Comparison of ENCODE assay signal across 8 cellular contexts in the genomic region with DNA sequence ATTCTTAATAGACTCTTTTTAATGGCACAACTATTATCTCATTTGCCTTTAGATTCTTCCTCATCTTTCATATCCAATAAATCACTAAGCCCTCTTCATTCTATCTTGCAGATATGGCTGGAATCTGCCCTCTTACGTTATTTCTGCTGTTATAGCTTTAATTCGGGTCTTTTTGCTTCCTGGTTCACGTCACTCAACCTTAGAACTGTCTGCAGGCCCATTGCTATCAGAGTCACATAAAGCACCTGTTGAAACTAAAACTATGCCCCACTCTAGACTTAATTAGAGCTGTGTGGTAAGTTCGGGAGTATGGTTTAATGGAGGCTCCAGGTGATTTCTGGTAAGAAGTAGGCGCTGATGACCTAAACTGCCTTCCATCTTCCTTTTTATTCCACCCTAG. TPM values are rescaled to one million over a fixed set of nuclear protein-coding genes. Genes with fewer than 3 reads are reported as not detected.
A peak's percentile ranks its signal among the peaks of the same experiment; 100 is the strongest.
DNase-seq lines count a peak whose midpoint lies in the region; ATAC-seq, FAIRE-seq and TF ChIP-seq lines count a peak whose summit lies in the region.

No MANE protein-coding gene starts in this region.

- no peaks in the 10 kb centered on the region; the same call in 1 of the 2 replicates for H3K36me3 ChIP-seq in WERI-Rb-1
- H3K36me3 ChIP-seq in thyroid gland, result no peaks in the 10 kb centered on the region

- DNase-seq in activated T-cell treated with anti-CD3 and anti-CD28 coated beads, Interleukin-2, amount 50 U/mL, for 24 hours, result no peak
- no peak for DNase-seq in activated T-cell treated with anti-CD3 and anti-CD28 coated beads, Interleukin-2, amount 50 U/mL, for 1 hour
- no peak for DNase-seq in WERI-Rb-1
- no peak for DNase-seq in immature natural killer cell
- no peak for DNase-seq in thyroid gland
- DNase-seq in foreskin melanocyte, result no peak
- DNase-seq in GM12892 (ENCODE audit: insufficient read length), result no peak

- peaks cover 14 to 20% of the 10 kb centered on the region in 2 donors for H3K4me1 ChIP-seq in thyroid gland

- intact Hi-C loops in thyroid gland (cut with DNase I), result no loop called here

- H3K27ac Mint-ChIP-seq in activated T-cell treated with anti-CD3 and anti-CD28 coated beads, Interleukin-2, amount 50 U/mL, for 24 hours, result peak overlapping the region; percentile 99
- peak overlapping the region in 5 of 6 donors; percentile 94 to 99 (median 98) for H3K27ac Mint-ChIP-seq in immature natural killer cell

- H3K9me3 ChIP-seq in WERI-Rb-1 (ENCODE audit: severe bottlenecking) (no peaks in the 10 kb centered on the region), thyroid gland (no peaks in the 10 kb centered on the region)

- H3K27me3 Mint-ChIP-seq in activated T-cell treated with anti-CD3 and anti-CD28 coated beads, Interleukin-2, amount 50 U/mL, for 24 hours, result no peaks in the 10 kb centered on the region
- peaks cover 3 to 11% (median 10%) of the 10 kb centered on the region in 3 donors for H3K27me3 Mint-ChIP-seq in immature natural killer cell (ENCODE audit: low read depth in 3 of 3)

- peaks cover 28% of the 10 kb centered on the region for H3K36me3 Mint-ChIP-seq in activated T-cell treated with anti-CD3 and anti-CD28 coated beads, Interleukin-2, amount 50 U/mL, for 24 hours (ENCODE audit: low read depth)
- peaks cover 0 to 5% (median 0%) of the 10 kb centered on the region in 3 donors for H3K36me3 Mint-ChIP-seq in immature natural killer cell

- FAIRE-seq in GM12892 (lab: Jason Lieb, UNC), result no peak

- H3K4me3 ChIP-seq in WERI-Rb-1 (ENCODE audit: low read depth, low read length), result peak overlapping the region; percentile 96
- H3K4me3 ChIP-seq in thyroid gland (replicated peaks in 1 of 3), result peak overlapping the region in 2 of 3 donors; percentile 50 to 95

- H3K27me3 ChIP-seq in WERI-Rb-1 (ENCODE audit: insufficient read depth, low read depth, severe bottlenecking) (no peaks in the 10 kb centered on the region), thyroid gland (no peaks in the 10 kb centered on the region)

- no peak for ATAC-seq in GM19035 (IDR thresholded peaks at IDR 0.05; ENCODE audit: unreplicated experiment)

- WGBS in thyroid gland, 2 donors, result 58 to 63% methylated on average over 5 of the region's 5 CpGs

- TF ChIP-seq CTCF in WERI-Rb-1 (IDR thresholded peaks at IDR 0.05; ENCODE audit: low read depth, low read length) (no peak), thyroid gland (IDR thresholded peaks at IDR 0.05) (no peak)

- TF ChIP-seq POLR2A in thyroid gland (IDR thresholded peaks at IDR 0.05), result no peak
- TF ChIP-seq POLR2A in GM12892 (IDR thresholded peaks at IDR 0.05; ENCODE audit: low read depth, low read length), result no peak

- no peak overlapping the region; the same call in 1 of the 2 replicates for H3K27ac ChIP-seq in WERI-Rb-1
- H3K27ac ChIP-seq in thyroid gland, result peak overlapping the region in 1 of 3 donors; percentile 92

- peak overlapping the region; percentile 95 for H3K4me3 Mint-ChIP-seq in activated T-cell treated with anti-CD3 and anti-CD28 coated beads, Interleukin-2, amount 50 U/mL, for 24 hours
- H3K4me3 Mint-ChIP-seq in immature natural killer cell, result peak overlapping the region; percentile 95 to 99 (median 98)

- H3K4me1 Mint-ChIP-seq in activated T-cell treated with anti-CD3 and anti-CD28 coated beads, Interleukin-2, amount 50 U/mL, for 24 hours (ENCODE audit: low read depth), result peaks cover 53% of the 10 kb centered on the region
- H3K4me1 Mint-ChIP-seq in immature natural killer cell, result peaks cover 29% of the 10 kb centered on the region in 2 donors

- H3K9me3 Mint-ChIP-seq in activated T-cell treated with anti-CD3 and anti-CD28 coated beads, Interleukin-2, amount 50 U/mL, for 24 hours, result no peaks in the 10 kb centered on the region
- H3K9me3 Mint-ChIP-seq in immature natural killer cell, result no peaks in the 10 kb centered on the region

RNA-seq across cellular contexts. Expression of a gene that starts 1.0 kb away (rescaled TPM):
- polyA plus RNA-seq in immature natural killer cell, result 1 to 10 TPM; 6.8 to 9.9 (median 7.8) TPM
- total RNA-seq in thyroid gland, result 10 to 100 TPM; 11.4 to 16.4 (median 15.9) TPM
- 10.5 TPM for polyA plus RNA-seq in GM12892 (2012; ENCODE audit: missing spikeins)

RNA-seq across cellular contexts. Expression of a gene that starts 1.1 kb away (rescaled TPM):
- polyA plus RNA-seq in immature natural killer cell, result 1 to 10 TPM; 1.7 to 6.0 (median 5.0) TPM
- 10 to 100 TPM in 1 of 4 donors, 1 to 10 TPM in 3; 3.6 to 10.9 (median 8.6) TPM for total RNA-seq in thyroid gland
- 7.3 TPM for polyA plus RNA-seq in GM12892 (2012; ENCODE audit: missing spikeins)
